10 cellular contexts compared by ENCODE assay signal in the genomic region with DNA sequence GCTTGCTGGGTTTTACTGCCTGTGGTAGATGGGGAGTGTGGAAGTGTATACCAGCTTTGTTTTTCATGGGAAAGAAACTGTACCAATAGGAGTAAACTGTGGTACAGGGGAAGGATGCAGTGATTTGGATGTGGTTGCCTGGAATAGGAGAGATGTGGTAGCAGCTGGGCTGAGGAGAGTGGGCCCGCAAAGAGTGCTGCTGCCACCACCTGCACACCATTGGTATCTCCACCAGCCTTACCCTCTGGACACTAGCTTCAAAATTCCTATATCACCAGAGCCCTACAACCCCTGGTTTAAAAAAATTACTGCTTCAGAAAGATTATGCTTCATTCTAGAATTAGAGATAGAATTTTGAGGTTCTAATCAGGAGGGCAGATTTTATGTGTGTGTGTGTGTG. TPM values are rescaled to one million over a fixed set of nuclear protein-coding genes. Genes with fewer than 3 reads are reported as not detected.
DNase-seq lines count a peak whose midpoint lies in the region; ATAC-seq, FAIRE-seq and TF ChIP-seq lines count a peak whose summit lies in the region.
"Had no signal": no experiment of that assay in that cellular context is flagged by ENCODE, and none has a peak within 500 bp of the region (broad histone marks: within the 10 kb centered on the region; RNA-seq: fewer than 3 reads in every experiment).

No MANE protein-coding gene starts in this region.

- DNase-seq in Ammon's horn (ENCODE audit: low spot score): peak; percentile 69
- peak; percentile 70 for DNase-seq in astrocyte of the hippocampus (ENCODE audit: low read depth, low spot score)
- DNase-seq in kidney: no peak
- DNase-seq: aorta had no signal

- peaks cover 6% of the 10 kb centered on the region for H3K9me3 Mint-ChIP-seq in activated T-helper 17 cell treated with anti-CD3 and anti-CD28 coated beads, Interleukin-2, amount 50 U/mL, for 72 hours

- H3K4me3 ChIP-seq in kidney (ENCODE audit: low read length in 2 of 2): no peak overlapping the region

- H3K4me3 Mint-ChIP-seq in activated T-helper 17 cell treated with anti-CD3 and anti-CD28 coated beads, Interleukin-2, amount 50 U/mL, for 72 hours: no peak overlapping the region

- TF ChIP-seq CTCF in kidney (IDR thresholded peaks at IDR 0.05; ENCODE audit: borderline replicate concordance, extremely low read depth, insufficient read depth): peak; percentile 22

- H3K9me3 ChIP-seq in kidney (ENCODE audit: control insufficient read depth in 1 of 2, low read length in 2 of 2): no peaks in the 10 kb centered on the region

- TF ChIP-seq EP300 in Ishikawa (IDR thresholded peaks at IDR 0.05; ENCODE audit: borderline replicate concordance): no peak

- H3K27ac Mint-ChIP-seq in activated T-helper 17 cell treated with anti-CD3 and anti-CD28 coated beads, Interleukin-2, amount 50 U/mL, for 72 hours: no peak overlapping the region

- no peak overlapping the region for H3K27ac ChIP-seq in kidney (ENCODE audit: low read depth in 2 of 2, low read length in 2 of 2)
- H3K27ac ChIP-seq: HL-60 had no signal

- ATAC-seq in HG02870 (IDR thresholded peaks at IDR 0.05; ENCODE audit: unreplicated experiment): no peak
- ATAC-seq in activated T-helper 17 cell treated with anti-CD3 and anti-CD28 coated beads, Interleukin-2, amount 50 U/mL, for 72 hours (replicated peaks): no peak
- ATAC-seq in HG03139 (IDR thresholded peaks at IDR 0.05; ENCODE audit: unreplicated experiment): no peak
- no peak for ATAC-seq in GM18498 (IDR thresholded peaks at IDR 0.05; ENCODE audit: unreplicated experiment)

- FAIRE-seq in kidney (lab: Jason Lieb, UNC): no peak

- H3K9ac ChIP-seq in kidney (ENCODE audit: low read length in 2 of 2): no peak overlapping the region

- no peaks in the 10 kb centered on the region for H3K36me3 Mint-ChIP-seq in activated T-helper 17 cell treated with anti-CD3 and anti-CD28 coated beads, Interleukin-2, amount 50 U/mL, for 72 hours (ENCODE audit: low read depth)

- peak; percentile 57 for TF ChIP-seq RAD21 in Ishikawa (IDR thresholded peaks at IDR 0.05; ENCODE audit: low read depth)

- H3K36me3 ChIP-seq in kidney (ENCODE audit: control insufficient read depth in 1 of 2, insufficient read depth in 2 of 2, low read length in 2 of 2): no peaks in the 10 kb centered on the region

- H3K27me3 Mint-ChIP-seq in activated T-helper 17 cell treated with anti-CD3 and anti-CD28 coated beads, Interleukin-2, amount 50 U/mL, for 72 hours: peaks cover 12% of the 10 kb centered on the region

- intact Hi-C loops in kidney (cut with DNase I): no loop called here

- H3K4me1 ChIP-seq in kidney (ENCODE audit: control insufficient read depth in 1 of 2, insufficient read depth in 1 of 2, low read depth in 1 of 2, low read length in 2 of 2): no peaks in the 10 kb centered on the region

- H3K4me1 Mint-ChIP-seq in activated T-helper 17 cell treated with anti-CD3 and anti-CD28 coated beads, Interleukin-2, amount 50 U/mL, for 72 hours: peaks cover 10% of the 10 kb centered on the region

TF ChIP-seq in Ishikawa, 13 proteins besides CTCF, POLR2A, EP300 and RAD21:
- TF ChIP-seq, protein P1, sequence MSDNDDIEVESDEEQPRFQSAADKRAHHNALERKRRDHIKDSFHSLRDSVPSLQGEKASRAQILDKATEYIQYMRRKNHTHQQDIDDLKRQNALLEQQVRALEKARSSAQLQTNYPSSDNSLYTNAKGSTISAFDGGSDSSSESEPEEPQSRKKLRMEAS (IDR thresholded peaks at IDR 0.05): no peak
- TF ChIP-seq YY1 (IDR thresholded peaks at IDR 0.05; ENCODE audit: low read depth): no peak
- TF ChIP-seq FOXM1 (IDR thresholded peaks at IDR 0.05; ENCODE audit: borderline replicate concordance, low read depth): no peak

RNA-seq across cellular contexts. Expression of gene AKAP6, which starts 53.6 kb away (rescaled TPM):
- 10.5 TPM for total RNA-seq in kidney
- 0.92 TPM for polyA plus RNA-seq in kidney (ENCODE audit: insufficient read depth, low read depth, low replicate concordance)
- total RNA-seq in activated T-helper 17 cell treated with anti-CD3 and anti-CD28 coated beads, Interleukin-2, amount 50 U/mL, for 72 hours: 1 to 10 TPM; 1.1 to 2.1 TPM
